ENCODE assay signal across 9 cellular contexts in the genomic region with DNA sequence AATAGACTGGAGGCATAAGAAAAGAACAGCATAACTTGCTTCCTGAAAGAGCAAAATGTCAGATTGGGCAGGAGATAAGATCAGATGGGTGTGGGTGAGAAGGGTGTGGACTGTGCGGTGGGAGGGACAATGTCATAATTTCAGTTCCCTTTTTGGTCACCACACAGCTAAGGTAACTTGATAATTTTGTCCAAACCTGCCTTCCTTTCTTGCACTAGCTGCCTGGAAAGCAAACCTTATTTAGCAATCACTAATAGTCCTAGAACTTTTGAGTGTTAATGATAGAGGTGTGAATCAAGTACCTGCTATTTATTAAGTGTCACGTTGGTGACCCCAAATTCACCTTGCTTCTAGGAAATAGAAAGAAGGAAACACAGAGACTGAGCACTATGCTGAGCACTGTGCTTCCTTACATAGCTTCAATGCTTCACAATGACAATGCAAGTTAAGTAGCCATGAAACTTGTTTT.
DNase-seq lines count a peak whose midpoint lies in the region; ATAC-seq and TF ChIP-seq lines count a peak whose summit lies in the region.
"Had no signal": no experiment of that assay in that cellular context is flagged by ENCODE, and none has a peak within 500 bp of the region (broad histone marks: within the 10 kb centered on the region; RNA-seq: fewer than 3 reads in every experiment).

No MANE protein-coding gene starts in this region.

- H3K27me3 Mint-ChIP-seq in CD4-positive, alpha-beta memory T cell, result no peaks in the 10 kb centered on the region
- H3K27me3 Mint-ChIP-seq in endodermal cell (ENCODE audit: insufficient read depth), result peaks cover 2% of the 10 kb centered on the region

- TF ChIP-seq EP300 in esophagus muscularis mucosa (IDR thresholded peaks at IDR 0.05), result no peak

- H3K36me3 ChIP-seq in CD4-positive, alpha-beta memory T cell (ENCODE audit: insufficient read depth, low read length), result no peaks in the 10 kb centered on the region
- H3K36me3 ChIP-seq in esophagus muscularis mucosa (no peaks in the 10 kb centered on the region), endodermal cell (ENCODE audit: control insufficient read depth, insufficient read depth, low read length) (no peaks in the 10 kb centered on the region)

- CTCF ChIA-PET in CD4-positive, alpha-beta memory T cell (lab: Charles Lee; ENCODE audit: partially characterized antibody), result interaction anchor here (1.3 kb wide), 1 partner anchor 71 kb away, joined by 3 read pairs; no protein-coding TSS in a partner anchor

- ATAC-seq in GM19467 (IDR thresholded peaks at IDR 0.05; ENCODE audit: unreplicated experiment) (peak; percentile 84), HG03521 (IDR thresholded peaks at IDR 0.05; ENCODE audit: unreplicated experiment) (peak; percentile 81)

- TF ChIP-seq CTCF in esophagus muscularis mucosa (IDR thresholded peaks at IDR 0.05) (no peak), endodermal cell (conservative IDR thresholded peaks at IDR 0.05) (no peak)

- 70% methylated on average over 2 of the region's 2 CpGs for WGBS in esophagus muscularis mucosa
- WGBS in endodermal cell (ENCODE audit: insufficient coverage in 1 of 2, insufficient read length in 1 of 2), 2 experiments, result 97 to 100% methylated on average over 1 to 2 of the region's 2 CpGs

- H3K4me1 ChIP-seq in CD4-positive, alpha-beta memory T cell (ENCODE audit: insufficient read depth, low read length), result peaks cover 86% of the 10 kb centered on the region
- H3K4me1 ChIP-seq in esophagus muscularis mucosa, result no peaks in the 10 kb centered on the region
- H3K4me1 ChIP-seq in endodermal cell (ENCODE audit: control insufficient read depth, insufficient read depth, low read length), result no peaks in the 10 kb centered on the region

- no peaks in the 10 kb centered on the region for H3K27me3 ChIP-seq in CD4-positive, alpha-beta memory T cell (ENCODE audit: insufficient read depth, low read length)
- H3K27me3 ChIP-seq in esophagus muscularis mucosa, result no peaks in the 10 kb centered on the region
- H3K27me3 ChIP-seq in endodermal cell (ENCODE audit: control insufficient read depth, insufficient read depth, low read length, poor library complexity, severe bottlenecking), result peaks cover 13% of the 10 kb centered on the region

- peak overlapping the region; percentile 47 to 91 (median 60) for H3K4me3 Mint-ChIP-seq in CD4-positive, alpha-beta memory T cell
- H3K4me3 Mint-ChIP-seq in endodermal cell, result no peak overlapping the region
- H3K4me3 Mint-ChIP-seq: nephron had no signal

- no peaks in the 10 kb centered on the region for H3K9me3 ChIP-seq in CD4-positive, alpha-beta memory T cell (ENCODE audit: control insufficient read depth in 1 of 2, low read length in 2 of 2)
- H3K9me3 ChIP-seq in esophagus muscularis mucosa (no peaks in the 10 kb centered on the region), endodermal cell (ENCODE audit: control insufficient read depth, low read length) (no peaks in the 10 kb centered on the region)

- H3K9me3 Mint-ChIP-seq in CD4-positive, alpha-beta memory T cell, result peaks cover 0 to 2% (median 0%) of the 10 kb centered on the region in 8 donors
- no peaks in the 10 kb centered on the region for H3K9me3 Mint-ChIP-seq in endodermal cell
- H3K9me3 Mint-ChIP-seq: nephron had no signal

- H3K27ac Mint-ChIP-seq in CD4-positive, alpha-beta memory T cell, result peak overlapping the region; percentile 45 to 94 (median 90)
- no peak overlapping the region for H3K27ac Mint-ChIP-seq in endodermal cell
- H3K27ac Mint-ChIP-seq: nephron had no signal

- TF ChIP-seq POLR2A in esophagus muscularis mucosa (IDR thresholded peaks at IDR 0.05; ENCODE audit: low read depth), result no peak

- peaks cover 69 to 84% (median 78%) of the 10 kb centered on the region in 4 donors for H3K4me1 Mint-ChIP-seq in CD4-positive, alpha-beta memory T cell
- H3K4me1 Mint-ChIP-seq in endodermal cell, result peaks cover 5% of the 10 kb centered on the region
- H3K4me1 Mint-ChIP-seq: nephron had no signal

- peak; percentile 71 to 81 (median 75) for DNase-seq in CD4-positive, alpha-beta memory T cell
- DNase-seq in activated T-cell treated with anti-CD3 and anti-CD28 coated beads for 24 hours (ENCODE audit: low read depth), result peak; percentile 52
- peak; percentile 12 to 43 (median 30) for DNase-seq in stimulated activated CD4-positive, alpha-beta T cell treated with anti-CD3 and anti-CD28 coated beads, TNF-alpha, amount 100 ng/mL, for 48 hours (ENCODE audit: low read depth in 3 of 3)
- DNase-seq in NCI-H2227 (lab: John Stamatoyannopoulos, UW; ENCODE audit: unreplicated experiment), result no peak
- no peak for DNase-seq in esophagus muscularis mucosa (ENCODE audit: extremely low spot score)
- no peak for DNase-seq in endodermal cell

- intact Hi-C loops in CD4-positive, alpha-beta memory T cell (cut with micrococcal nuclease), result loop anchor here (1.0 to 5.0 kb wide), 3 partner anchors 11 to 93 kb away; no protein-coding TSS in a partner anchor
- intact Hi-C loops in esophagus muscularis mucosa (cut with DNase I), result no loop called here

- peak overlapping the region; percentile 27 for H3K27ac ChIP-seq in CD4-positive, alpha-beta memory T cell (ENCODE audit: low read depth, low read length)
- no peak overlapping the region for H3K27ac ChIP-seq in esophagus muscularis mucosa (replicated peaks in 1 of 4)
- no peak overlapping the region for H3K27ac ChIP-seq in endodermal cell (ENCODE audit: low read depth, low read length)

- POLR2A ChIA-PET in CD4-positive, alpha-beta memory T cell (lab: Charles Lee; ENCODE audit: partially characterized antibody), result interaction anchor here (0.7 to 1.8 kb wide), 9 partner anchors 8 to 72 kb away, joined by 3 to 15 read pairs (median 4); a partner anchor contains a TSS

- H3K4me3 ChIP-seq in CD4-positive, alpha-beta memory T cell (ENCODE audit: low read length in 2 of 2), result no peak overlapping the region
- H3K4me3 ChIP-seq in esophagus muscularis mucosa, result no peak overlapping the region
- no peak overlapping the region for H3K4me3 ChIP-seq in endodermal cell (ENCODE audit: low read length)

- no peak overlapping the region for H3K9ac ChIP-seq in endodermal cell (ENCODE audit: extremely low read depth, low read length, poor library complexity, severe bottlenecking)

- no peaks in the 10 kb centered on the region for H3K36me3 Mint-ChIP-seq in CD4-positive, alpha-beta memory T cell
- H3K36me3 Mint-ChIP-seq in endodermal cell (ENCODE audit: low read depth), result no peaks in the 10 kb centered on the region

Comparison
In these comparisons a context has a peak if more than half of its experiments do, and no peak if none do; other contexts are left out.
1. DNase-seq: peak in CD4-positive, alpha-beta memory T cell (5 of 5), activated T-cell treated with anti-CD3 and anti-CD28 coated beads for 24 hours (single experiment) and stimulated activated CD4-positive, alpha-beta T cell treated with anti-CD3 and anti-CD28 coated beads, TNF-alpha, amount 100 ng/mL, for 48 hours (3 of 3); none in NCI-H2227 (single experiment), esophagus muscularis mucosa (single experiment) and endodermal cell (single experiment).